ENCODE assay signal across 1 cellular context in the genomic region with DNA sequence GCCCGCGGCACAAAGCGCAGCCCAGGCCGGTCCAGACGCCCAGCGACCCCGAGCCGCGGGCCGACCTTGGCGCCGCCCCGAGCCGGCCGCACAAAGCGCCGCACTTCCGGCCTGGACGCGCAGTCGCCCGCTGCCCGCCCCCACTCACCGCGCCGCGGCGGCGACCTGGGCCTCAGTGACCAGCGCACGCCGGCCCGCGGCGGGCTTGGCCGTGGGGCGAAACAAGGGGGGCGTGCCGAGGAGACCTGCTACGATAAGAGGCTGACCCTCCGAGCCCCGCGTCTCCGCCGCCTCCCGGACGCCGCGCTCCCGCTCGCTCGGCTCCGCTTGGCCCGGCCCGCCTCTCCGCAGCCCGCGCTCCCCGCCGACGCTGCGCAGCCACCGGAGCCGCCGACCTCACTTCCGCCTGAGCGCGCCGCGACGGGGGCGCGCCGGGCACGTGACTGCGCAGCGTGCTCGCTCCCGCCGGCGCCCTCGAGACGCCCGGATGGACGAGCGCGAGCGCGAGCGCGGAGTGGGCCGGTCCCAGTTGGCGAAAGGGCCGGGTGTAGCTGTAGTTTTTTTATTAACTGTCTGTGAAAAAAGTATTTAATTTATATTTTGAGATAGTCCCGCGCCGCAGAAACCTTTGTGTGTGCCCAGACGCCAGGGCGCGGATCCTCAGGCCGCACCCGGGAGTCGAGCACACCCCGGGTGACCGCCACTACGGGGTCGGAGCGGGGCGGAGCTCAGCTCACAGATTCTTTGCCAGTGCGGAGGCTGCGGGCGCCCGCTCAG.
TF ChIP-seq lines count a peak whose summit lies in the region.

A gene with protein sequence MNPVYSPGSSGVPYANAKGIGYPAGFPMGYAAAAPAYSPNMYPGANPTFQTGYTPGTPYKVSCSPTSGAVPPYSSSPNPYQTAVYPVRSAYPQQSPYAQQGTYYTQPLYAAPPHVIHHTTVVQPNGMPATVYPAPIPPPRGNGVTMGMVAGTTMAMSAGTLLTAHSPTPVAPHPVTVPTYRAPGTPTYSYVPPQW (minus strand): TSS at position 395 of the 777 bp plus-strand sequence. CDS start 10,814 bp downstream, outside the sequence.

TF ChIP-seq in K562, 482 proteins besides CTCF, POLR2A, EP300 and RAD21 (continued from another document and continues in another):
- no peak for TF ChIP-seq NFRKB (IDR thresholded peaks at IDR 0.05; ENCODE audit: low read depth)
- TF ChIP-seq SP2 (IDR thresholded peaks at IDR 0.05; ENCODE audit: extremely low read depth, low read depth, low read length, poor library complexity, severe bottlenecking) = no peak
- TF ChIP-seq SMAD1 (IDR thresholded peaks at IDR 0.05; ENCODE audit: low read depth, low read length, partially characterized antibody) = peak; percentile 20
- TF ChIP-seq TAF15 (IDR thresholded peaks at IDR 0.05; ENCODE audit: low read depth, low read length) = no peak
- TF ChIP-seq, protein P1, sequence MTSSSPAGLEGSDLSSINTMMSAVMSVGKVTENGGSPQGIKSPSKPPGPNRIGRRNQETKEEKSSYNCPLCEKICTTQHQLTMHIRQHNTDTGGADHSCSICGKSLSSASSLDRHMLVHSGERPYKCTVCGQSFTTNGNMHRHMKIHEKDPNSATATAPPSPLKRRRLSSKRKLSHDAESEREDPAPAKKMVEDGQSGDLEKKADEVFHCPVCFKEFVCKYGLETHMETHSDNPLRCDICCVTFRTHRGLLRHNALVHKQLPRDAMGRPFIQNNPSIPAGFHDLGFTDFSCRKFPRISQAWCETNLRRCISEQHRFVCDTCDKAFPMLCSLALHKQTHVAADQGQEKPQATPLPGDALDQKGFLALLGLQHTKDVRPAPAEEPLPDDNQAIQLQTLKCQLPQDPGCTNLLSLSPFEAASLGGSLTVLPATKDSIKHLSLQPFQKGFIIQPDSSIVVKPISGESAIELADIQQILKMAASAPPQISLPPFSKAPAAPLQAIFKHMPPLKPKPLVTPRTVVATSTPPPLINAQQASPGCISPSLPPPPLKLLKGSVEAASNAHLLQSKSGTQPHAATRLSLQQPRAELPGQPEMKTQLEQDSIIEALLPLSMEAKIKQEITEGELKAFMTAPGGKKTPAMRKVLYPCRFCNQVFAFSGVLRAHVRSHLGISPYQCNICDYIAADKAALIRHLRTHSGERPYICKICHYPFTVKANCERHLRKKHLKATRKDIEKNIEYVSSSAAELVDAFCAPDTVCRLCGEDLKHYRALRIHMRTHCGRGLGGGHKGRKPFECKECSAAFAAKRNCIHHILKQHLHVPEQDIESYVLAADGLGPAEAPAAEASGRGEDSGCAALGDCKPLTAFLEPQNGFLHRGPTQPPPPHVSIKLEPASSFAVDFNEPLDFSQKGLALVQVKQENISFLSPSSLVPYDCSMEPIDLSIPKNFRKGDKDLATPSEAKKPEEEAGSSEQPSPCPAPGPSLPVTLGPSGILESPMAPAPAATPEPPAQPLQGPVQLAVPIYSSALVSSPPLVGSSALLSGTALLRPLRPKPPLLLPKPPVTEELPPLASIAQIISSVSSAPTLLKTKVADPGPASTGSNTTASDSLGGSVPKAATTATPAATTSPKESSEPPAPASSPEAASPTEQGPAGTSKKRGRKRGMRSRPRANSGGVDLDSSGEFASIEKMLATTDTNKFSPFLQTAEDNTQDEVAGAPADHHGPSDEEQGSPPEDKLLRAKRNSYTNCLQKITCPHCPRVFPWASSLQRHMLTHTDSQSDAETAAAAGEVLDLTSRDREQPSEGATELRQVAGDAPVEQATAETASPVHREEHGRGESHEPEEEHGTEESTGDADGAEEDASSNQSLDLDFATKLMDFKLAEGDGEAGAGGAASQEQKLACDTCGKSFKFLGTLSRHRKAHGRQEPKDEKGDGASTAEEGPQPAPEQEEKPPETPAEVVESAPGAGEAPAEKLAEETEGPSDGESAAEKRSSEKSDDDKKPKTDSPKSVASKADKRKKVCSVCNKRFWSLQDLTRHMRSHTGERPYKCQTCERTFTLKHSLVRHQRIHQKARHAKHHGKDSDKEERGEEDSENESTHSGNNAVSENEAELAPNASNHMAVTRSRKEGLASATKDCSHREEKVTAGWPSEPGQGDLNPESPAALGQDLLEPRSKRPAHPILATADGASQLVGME (CRISPR knock-in tag; IDR thresholded peaks at IDR 0.05) = peak; percentile 47; the same call in 1 of the 2 replicates
- TF ChIP-seq, protein P2, sequence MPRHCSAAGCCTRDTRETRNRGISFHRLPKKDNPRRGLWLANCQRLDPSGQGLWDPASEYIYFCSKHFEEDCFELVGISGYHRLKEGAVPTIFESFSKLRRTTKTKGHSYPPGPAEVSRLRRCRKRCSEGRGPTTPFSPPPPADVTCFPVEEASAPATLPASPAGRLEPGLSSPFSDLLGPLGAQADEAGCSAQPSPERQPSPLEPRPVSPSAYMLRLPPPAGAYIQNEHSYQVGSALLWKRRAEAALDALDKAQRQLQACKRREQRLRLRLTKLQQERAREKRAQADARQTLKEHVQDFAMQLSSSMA (CRISPR knock-in tag; IDR thresholded peaks at IDR 0.05) = peak; percentile 88; the same call in 1 of the 2 replicates
- TF ChIP-seq, protein P3, sequence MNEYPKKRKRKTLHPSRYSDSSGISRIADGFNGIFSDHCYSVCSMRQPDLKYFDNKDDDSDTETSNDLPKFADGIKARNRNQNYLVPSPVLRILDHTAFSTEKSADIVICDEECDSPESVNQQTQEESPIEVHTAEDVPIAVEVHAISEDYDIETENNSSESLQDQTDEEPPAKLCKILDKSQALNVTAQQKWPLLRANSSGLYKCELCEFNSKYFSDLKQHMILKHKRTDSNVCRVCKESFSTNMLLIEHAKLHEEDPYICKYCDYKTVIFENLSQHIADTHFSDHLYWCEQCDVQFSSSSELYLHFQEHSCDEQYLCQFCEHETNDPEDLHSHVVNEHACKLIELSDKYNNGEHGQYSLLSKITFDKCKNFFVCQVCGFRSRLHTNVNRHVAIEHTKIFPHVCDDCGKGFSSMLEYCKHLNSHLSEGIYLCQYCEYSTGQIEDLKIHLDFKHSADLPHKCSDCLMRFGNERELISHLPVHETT (CRISPR knock-in tag; conservative IDR thresholded peaks at IDR 0.05 in 1 of 2, IDR thresholded peaks at IDR 0.05 in 1 of 2) = peak in 1 of 2 experiments; percentile 98; a peak in 2 of 4 replicates
- no peak for TF ChIP-seq ZNF174 (CRISPR knock-in tag; IDR thresholded peaks at IDR 0.05)
- TF ChIP-seq, protein P4, sequence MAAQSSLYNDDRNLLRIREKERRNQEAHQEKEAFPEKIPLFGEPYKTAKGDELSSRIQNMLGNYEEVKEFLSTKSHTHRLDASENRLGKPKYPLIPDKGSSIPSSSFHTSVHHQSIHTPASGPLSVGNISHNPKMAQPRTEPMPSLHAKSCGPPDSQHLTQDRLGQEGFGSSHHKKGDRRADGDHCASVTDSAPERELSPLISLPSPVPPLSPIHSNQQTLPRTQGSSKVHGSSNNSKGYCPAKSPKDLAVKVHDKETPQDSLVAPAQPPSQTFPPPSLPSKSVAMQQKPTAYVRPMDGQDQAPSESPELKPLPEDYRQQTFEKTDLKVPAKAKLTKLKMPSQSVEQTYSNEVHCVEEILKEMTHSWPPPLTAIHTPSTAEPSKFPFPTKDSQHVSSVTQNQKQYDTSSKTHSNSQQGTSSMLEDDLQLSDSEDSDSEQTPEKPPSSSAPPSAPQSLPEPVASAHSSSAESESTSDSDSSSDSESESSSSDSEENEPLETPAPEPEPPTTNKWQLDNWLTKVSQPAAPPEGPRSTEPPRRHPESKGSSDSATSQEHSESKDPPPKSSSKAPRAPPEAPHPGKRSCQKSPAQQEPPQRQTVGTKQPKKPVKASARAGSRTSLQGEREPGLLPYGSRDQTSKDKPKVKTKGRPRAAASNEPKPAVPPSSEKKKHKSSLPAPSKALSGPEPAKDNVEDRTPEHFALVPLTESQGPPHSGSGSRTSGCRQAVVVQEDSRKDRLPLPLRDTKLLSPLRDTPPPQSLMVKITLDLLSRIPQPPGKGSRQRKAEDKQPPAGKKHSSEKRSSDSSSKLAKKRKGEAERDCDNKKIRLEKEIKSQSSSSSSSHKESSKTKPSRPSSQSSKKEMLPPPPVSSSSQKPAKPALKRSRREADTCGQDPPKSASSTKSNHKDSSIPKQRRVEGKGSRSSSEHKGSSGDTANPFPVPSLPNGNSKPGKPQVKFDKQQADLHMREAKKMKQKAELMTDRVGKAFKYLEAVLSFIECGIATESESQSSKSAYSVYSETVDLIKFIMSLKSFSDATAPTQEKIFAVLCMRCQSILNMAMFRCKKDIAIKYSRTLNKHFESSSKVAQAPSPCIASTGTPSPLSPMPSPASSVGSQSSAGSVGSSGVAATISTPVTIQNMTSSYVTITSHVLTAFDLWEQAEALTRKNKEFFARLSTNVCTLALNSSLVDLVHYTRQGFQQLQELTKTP (IDR thresholded peaks at IDR 0.05; ENCODE audit: low read depth in 1 of 2, partially characterized antibody in 2 of 2) = no peak
- TF ChIP-seq RNF2 (IDR thresholded peaks at IDR 0.05) = no peak
- TF ChIP-seq, protein P5, sequence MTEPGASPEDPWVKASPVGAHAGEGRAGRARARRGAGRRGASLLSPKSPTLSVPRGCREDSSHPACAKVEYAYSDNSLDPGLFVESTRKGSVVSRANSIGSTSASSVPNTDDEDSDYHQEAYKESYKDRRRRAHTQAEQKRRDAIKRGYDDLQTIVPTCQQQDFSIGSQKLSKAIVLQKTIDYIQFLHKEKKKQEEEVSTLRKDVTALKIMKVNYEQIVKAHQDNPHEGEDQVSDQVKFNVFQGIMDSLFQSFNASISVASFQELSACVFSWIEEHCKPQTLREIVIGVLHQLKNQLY (CRISPR knock-in tag; conservative IDR thresholded peaks at IDR 0.05) = no peak
- TF ChIP-seq ETV5 (CRISPR knock-in tag; IDR thresholded peaks at IDR 0.05; ENCODE audit: low read depth) = peak; percentile 44; the same call in 1 of the 2 replicates
- TF ChIP-seq ATF7 (IDR thresholded peaks at IDR 0.05) = peak; percentile 83; the same call in 1 of the 2 replicates
- no peak for TF ChIP-seq GABPB1 (CRISPR knock-in tag; IDR thresholded peaks at IDR 0.05)
- no peak for TF ChIP-seq ZFPM2 (CRISPR knock-in tag; IDR thresholded peaks at IDR 0.05)
- TF ChIP-seq ZSCAN29 (IDR thresholded peaks at IDR 0.05) = no peak; the same call in 1 of the 2 replicates
- peak; percentile 51; the same call in 1 of the 2 replicates for TF ChIP-seq HCFC1 (IDR thresholded peaks at IDR 0.05; ENCODE audit: low read depth, low read length)
- TF ChIP-seq IFI16 (CRISPR knock-in tag; IDR thresholded peaks at IDR 0.05) = no peak
- no peak for TF ChIP-seq STAT5B (CRISPR knock-in tag; IDR thresholded peaks at IDR 0.05)
- no peak for TF ChIP-seq DACH1 (IDR thresholded peaks at IDR 0.05; ENCODE audit: partially characterized antibody)
- TF ChIP-seq MXI1 (IDR thresholded peaks at IDR 0.05; ENCODE audit: low read depth, low read length) = no peak
- TF ChIP-seq, protein P6, sequence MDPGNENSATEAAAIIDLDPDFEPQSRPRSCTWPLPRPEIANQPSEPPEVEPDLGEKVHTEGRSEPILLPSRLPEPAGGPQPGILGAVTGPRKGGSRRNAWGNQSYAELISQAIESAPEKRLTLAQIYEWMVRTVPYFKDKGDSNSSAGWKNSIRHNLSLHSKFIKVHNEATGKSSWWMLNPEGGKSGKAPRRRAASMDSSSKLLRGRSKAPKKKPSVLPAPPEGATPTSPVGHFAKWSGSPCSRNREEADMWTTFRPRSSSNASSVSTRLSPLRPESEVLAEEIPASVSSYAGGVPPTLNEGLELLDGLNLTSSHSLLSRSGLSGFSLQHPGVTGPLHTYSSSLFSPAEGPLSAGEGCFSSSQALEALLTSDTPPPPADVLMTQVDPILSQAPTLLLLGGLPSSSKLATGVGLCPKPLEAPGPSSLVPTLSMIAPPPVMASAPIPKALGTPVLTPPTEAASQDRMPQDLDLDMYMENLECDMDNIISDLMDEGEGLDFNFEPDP (CRISPR knock-in tag; IDR thresholded peaks at IDR 0.05) = no peak
- no peak for TF ChIP-seq NFATC3 (IDR thresholded peaks at IDR 0.05)
- no peak for TF ChIP-seq ZNF239 (CRISPR knock-in tag; IDR thresholded peaks at IDR 0.05)
- TF ChIP-seq NFIX (CRISPR knock-in tag; IDR thresholded peaks at IDR 0.05; ENCODE audit: low read depth) = no peak
- TF ChIP-seq ZNF311 (CRISPR knock-in tag; IDR thresholded peaks at IDR 0.05) = no peak
- no peak for TF ChIP-seq TEAD2 (tag; IDR thresholded peaks at IDR 0.05)
- peak; percentile 99 for TF ChIP-seq BHLHE40 (IDR thresholded peaks at IDR 0.05; ENCODE audit: low read length)
- TF ChIP-seq, protein P7, sequence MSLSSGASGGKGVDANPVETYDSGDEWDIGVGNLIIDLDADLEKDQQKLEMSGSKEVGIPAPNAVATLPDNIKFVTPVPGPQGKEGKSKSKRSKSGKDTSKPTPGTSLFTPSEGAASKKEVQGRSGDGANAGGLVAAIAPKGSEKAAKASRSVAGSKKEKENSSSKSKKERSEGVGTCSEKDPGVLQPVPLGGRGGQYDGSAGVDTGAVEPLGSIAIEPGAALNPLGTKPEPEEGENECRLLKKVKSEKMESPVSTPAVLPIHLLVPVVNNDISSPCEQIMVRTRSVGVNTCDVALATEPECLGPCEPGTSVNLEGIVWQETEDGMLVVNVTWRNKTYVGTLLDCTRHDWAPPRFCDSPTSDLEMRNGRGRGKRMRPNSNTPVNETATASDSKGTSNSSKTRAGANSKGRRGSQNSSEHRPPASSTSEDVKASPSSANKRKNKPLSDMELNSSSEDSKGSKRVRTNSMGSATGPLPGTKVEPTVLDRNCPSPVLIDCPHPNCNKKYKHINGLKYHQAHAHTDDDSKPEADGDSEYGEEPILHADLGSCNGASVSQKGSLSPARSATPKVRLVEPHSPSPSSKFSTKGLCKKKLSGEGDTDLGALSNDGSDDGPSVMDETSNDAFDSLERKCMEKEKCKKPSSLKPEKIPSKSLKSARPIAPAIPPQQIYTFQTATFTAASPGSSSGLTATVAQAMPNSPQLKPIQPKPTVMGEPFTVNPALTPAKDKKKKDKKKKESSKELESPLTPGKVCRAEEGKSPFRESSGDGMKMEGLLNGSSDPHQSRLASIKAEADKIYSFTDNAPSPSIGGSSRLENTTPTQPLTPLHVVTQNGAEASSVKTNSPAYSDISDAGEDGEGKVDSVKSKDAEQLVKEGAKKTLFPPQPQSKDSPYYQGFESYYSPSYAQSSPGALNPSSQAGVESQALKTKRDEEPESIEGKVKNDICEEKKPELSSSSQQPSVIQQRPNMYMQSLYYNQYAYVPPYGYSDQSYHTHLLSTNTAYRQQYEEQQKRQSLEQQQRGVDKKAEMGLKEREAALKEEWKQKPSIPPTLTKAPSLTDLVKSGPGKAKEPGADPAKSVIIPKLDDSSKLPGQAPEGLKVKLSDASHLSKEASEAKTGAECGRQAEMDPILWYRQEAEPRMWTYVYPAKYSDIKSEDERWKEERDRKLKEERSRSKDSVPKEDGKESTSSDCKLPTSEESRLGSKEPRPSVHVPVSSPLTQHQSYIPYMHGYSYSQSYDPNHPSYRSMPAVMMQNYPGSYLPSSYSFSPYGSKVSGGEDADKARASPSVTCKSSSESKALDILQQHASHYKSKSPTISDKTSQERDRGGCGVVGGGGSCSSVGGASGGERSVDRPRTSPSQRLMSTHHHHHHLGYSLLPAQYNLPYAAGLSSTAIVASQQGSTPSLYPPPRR (CRISPR knock-in tag; IDR thresholded peaks at IDR 0.05; ENCODE audit: borderline replicate concordance) = no peak
- no peak for TF ChIP-seq ZNF436 (CRISPR knock-in tag; IDR thresholded peaks at IDR 0.05)
- no peak for TF ChIP-seq CCAR2 (IDR thresholded peaks at IDR 0.05; ENCODE audit: low read depth, low read length)
- TF ChIP-seq NEUROD1 (IDR thresholded peaks at IDR 0.05; ENCODE audit: borderline replicate concordance, low read depth, low read length, partially characterized antibody) = no peak
- no peak for TF ChIP-seq ZNF57 (CRISPR knock-in tag; IDR thresholded peaks at IDR 0.05)
- TF ChIP-seq JUND (IDR thresholded peaks at IDR 0.05; ENCODE audit: borderline replicate concordance, low read depth, low read length) = 0 out of 2 replicates have a peak, but pooled peaks have one; percentile 33
- TF ChIP-seq JUND (tag; IDR thresholded peaks at IDR 0.05; ENCODE audit: borderline replicate concordance, low read depth, low read length) = no peak; the same call in 2 of the 3 replicates
- peak; percentile 73; the same call in 1 of the 2 replicates for TF ChIP-seq E2F3 (CRISPR knock-in tag; IDR thresholded peaks at IDR 0.05)
- no peak; the same call in 1 of the 2 replicates for TF ChIP-seq ZNF282 (CRISPR knock-in tag; IDR thresholded peaks at IDR 0.05)
